13 cellular contexts compared by ENCODE assay signal in genomic region chr5:134053314-134053839, GRCh38. TPM values are rescaled to one million over a fixed set of nuclear protein-coding genes. Genes with fewer than 3 reads are reported as not detected.
DNase-seq lines count a peak whose midpoint lies in the region; ATAC-seq and TF ChIP-seq lines count a peak whose summit lies in the region.
"Had no signal": no experiment of that assay in that cellular context is flagged by ENCODE, and none has a peak within 500 bp of the region (broad histone marks: within the 10 kb centered on the region; RNA-seq: fewer than 3 reads in every experiment).

No MANE protein-coding gene starts in this region.

- no peaks in the 10 kb centered on the region for H3K27me3 Mint-ChIP-seq in activated CD4-positive, alpha-beta T cell treated with anti-CD3 and anti-CD28 coated beads for 36 hours
- peaks cover 0 to 18% (median 9%) of the 10 kb centered on the region in 3 donors for H3K27me3 Mint-ChIP-seq in immature natural killer cell (ENCODE audit: low read depth in 3 of 3)

- no peaks in the 10 kb centered on the region for H3K36me3 ChIP-seq in RWPE2 (ENCODE audit: low read depth)
- no peaks in the 10 kb centered on the region for H3K36me3 ChIP-seq in sigmoid colon
- no peaks in the 10 kb centered on the region for H3K36me3 ChIP-seq in heart left ventricle
- H3K36me3 ChIP-seq: gastroesophageal sphincter, upper lobe of left lung had no signal

- WGBS in sigmoid colon, 2 donors = 69 to 73% methylated on average over 8 of the region's 8 CpGs
- WGBS in heart left ventricle, 4 donors = 67 to 88% (median 78%) methylated on average over 4 to 8 of the region's 8 CpGs

- POLR2A ChIA-PET in activated CD4-positive, alpha-beta T cell treated with anti-CD3 and anti-CD28 coated beads for 36 hours (lab: Charles Lee) = interaction anchor here (0.9 kb wide), 1 partner anchor 15 kb away, joined by 4 read pairs; no protein-coding TSS in a partner anchor

- peak overlapping the region; percentile 52 for H3K27ac Mint-ChIP-seq in activated CD4-positive, alpha-beta T cell treated with anti-CD3 and anti-CD28 coated beads for 36 hours
- no peak overlapping the region for H3K27ac Mint-ChIP-seq in immature natural killer cell

- peak; percentile 5 for ATAC-seq in activated CD4-positive, alpha-beta T cell treated with anti-CD3 and anti-CD28 coated beads for 36 hours
- ATAC-seq in RWPE2 (ENCODE audit: low read depth) = no peak; the same call in 2 of the 3 replicates
- ATAC-seq in heart left ventricle = no peak
- ATAC-seq in HG02885 (IDR thresholded peaks at IDR 0.05; ENCODE audit: poor library complexity, unreplicated experiment) = no peak
- ATAC-seq: gastroesophageal sphincter had no signal

- no peaks in the 10 kb centered on the region for H3K27me3 ChIP-seq in RWPE2 (ENCODE audit: insufficient read depth, poor library complexity, severe bottlenecking)
- no peaks in the 10 kb centered on the region for H3K27me3 ChIP-seq in sigmoid colon
- H3K27me3 ChIP-seq in heart left ventricle = no peaks in the 10 kb centered on the region
- H3K27me3 ChIP-seq: upper lobe of left lung had no signal

- no peak overlapping the region for H3K4me3 Mint-ChIP-seq in activated CD4-positive, alpha-beta T cell treated with anti-CD3 and anti-CD28 coated beads for 36 hours
- H3K4me3 Mint-ChIP-seq in immature natural killer cell = no peak overlapping the region

- H3K27ac ChIP-seq in RWPE2 (ENCODE audit: poor library complexity, severe bottlenecking) (peak overlapping the region; percentile 13), sigmoid colon (peak overlapping the region; percentile 12 to 34 (median 23)), heart left ventricle (peak overlapping the region in 1 of 12 donors; percentile 10)
- H3K27ac ChIP-seq: upper lobe of left lung had no signal

- peaks cover 45% of the 10 kb centered on the region for H3K4me1 Mint-ChIP-seq in activated CD4-positive, alpha-beta T cell treated with anti-CD3 and anti-CD28 coated beads for 36 hours
- H3K4me1 Mint-ChIP-seq in immature natural killer cell = peaks cover 2 to 10% of the 10 kb centered on the region in 2 donors

- intact Hi-C loops in activated CD4-positive, alpha-beta T cell treated with anti-CD3 and anti-CD28 coated beads for 36 hours (cut with DNase I, micrococcal nuclease) = no loop called here
- intact Hi-C loops in sigmoid colon (cut with DNase I) = no loop called here
- intact Hi-C loops in heart left ventricle (cut with DNase I) = no loop called here

- DNase-seq in activated CD4-positive, alpha-beta T cell treated with anti-CD3 and anti-CD28 coated beads for 36 hours = peak; percentile 25
- DNase-seq in activated CD4-positive, alpha-beta T cell treated with anti-CD3 and anti-CD28 coated beads, Interleukin-2, amount 50 U/mL, for 1 hour = no peak
- DNase-seq in RWPE2 (ENCODE audit: low spot score) = no peak
- DNase-seq in epithelial cell of proximal tubule (ENCODE audit: low read depth) = no peak
- no peak for DNase-seq in sigmoid colon
- no peak for DNase-seq in immature natural killer cell
- DNase-seq in heart left ventricle = no peak
- DNase-seq: DMS 273 treated with DMSO at 0.1 percent for 48 hours, NCI-H345, RPMI8226, upper lobe of left lung had no signal

- CTCF ChIA-PET in activated CD4-positive, alpha-beta T cell treated with anti-CD3 and anti-CD28 coated beads for 36 hours (lab: Charles Lee) = interaction anchor here (0.6 to 2.6 kb wide), 9 partner anchors 9 to 98 kb away, joined by 3 to 17 read pairs (median 3); no protein-coding TSS in a partner anchor

- no peak for TF ChIP-seq POLR2A in sigmoid colon (IDR thresholded peaks at IDR 0.05)
- no peak for TF ChIP-seq POLR2A in heart left ventricle (IDR thresholded peaks at IDR 0.05)

- no peaks in the 10 kb centered on the region for H3K9me3 Mint-ChIP-seq in activated CD4-positive, alpha-beta T cell treated with anti-CD3 and anti-CD28 coated beads for 36 hours (ENCODE audit: low read depth)
- H3K9me3 Mint-ChIP-seq in immature natural killer cell = no peaks in the 10 kb centered on the region

- no peak for TF ChIP-seq EP300 in sigmoid colon (IDR thresholded peaks at IDR 0.05)

- TF ChIP-seq CTCF in RWPE2 (IDR thresholded peaks at IDR 0.05; ENCODE audit: poor library complexity, severe bottlenecking) = no peak
- TF ChIP-seq CTCF in epithelial cell of proximal tubule (conservative IDR thresholded peaks at IDR 0.05; ENCODE audit: low read depth, low read length) = peak; percentile 17
- TF ChIP-seq CTCF in sigmoid colon (IDR thresholded peaks at IDR 0.05) = no peak
- no peak for TF ChIP-seq CTCF in heart left ventricle (IDR thresholded peaks at IDR 0.05)

- no peaks in the 10 kb centered on the region for H3K9me3 ChIP-seq in RWPE2 (ENCODE audit: severe bottlenecking)
- no peaks in the 10 kb centered on the region for H3K9me3 ChIP-seq in sigmoid colon
- H3K9me3 ChIP-seq in heart left ventricle = no peaks in the 10 kb centered on the region
- H3K9me3 ChIP-seq: gastroesophageal sphincter, upper lobe of left lung had no signal

- H3K4me1 ChIP-seq in RWPE2 (ENCODE audit: insufficient read depth, poor library complexity, severe bottlenecking) (peaks cover 13% of the 10 kb centered on the region), sigmoid colon (no peaks in the 10 kb centered on the region), heart left ventricle (peaks cover 0 to 12% (median 0%) of the 10 kb centered on the region in 12 donors)
- H3K4me1 ChIP-seq: gastroesophageal sphincter, upper lobe of left lung had no signal

- H3K4me3 ChIP-seq in RWPE2 (ENCODE audit: severe bottlenecking) = no peak overlapping the region
- no peak overlapping the region for H3K4me3 ChIP-seq in epithelial cell of proximal tubule (ENCODE audit: low read depth, low read length)
- H3K4me3 ChIP-seq in sigmoid colon = no peak overlapping the region
- H3K4me3 ChIP-seq in heart left ventricle = no peak overlapping the region
- H3K4me3 ChIP-seq: gastroesophageal sphincter, upper lobe of left lung had no signal

- H3K36me3 Mint-ChIP-seq in activated CD4-positive, alpha-beta T cell treated with anti-CD3 and anti-CD28 coated beads for 36 hours (ENCODE audit: low read depth) = no peaks in the 10 kb centered on the region
- H3K36me3 Mint-ChIP-seq in immature natural killer cell = no peaks in the 10 kb centered on the region

RNA-seq across cellular contexts. Expression of gene VDAC1, which starts 48.6 kb away (rescaled TPM):
- 100 to 1,000 TPM; 482 to 486 TPM for total RNA-seq in activated CD4-positive, alpha-beta T cell treated with anti-CD3 and anti-CD28 coated beads for 36 hours
- 295 and 368 TPM in 2 replicates for total RNA-seq in epithelial cell of proximal tubule
- 10 to 100 TPM; 71.3 to 99.2 (median 78.9) TPM for total RNA-seq in sigmoid colon
- 100 to 1,000 TPM; 192 to 361 (median 218) TPM for polyA plus RNA-seq in sigmoid colon
- polyA plus RNA-seq in immature natural killer cell = 100 to 1,000 TPM; 107 to 119 (median 111) TPM
- total RNA-seq in heart left ventricle = 100 to 1,000 TPM; 379 to 596 (median 548) TPM
- 100 to 1,000 TPM; 421 to 430 TPM for polyA plus RNA-seq in heart left ventricle
